Comparison of ENCODE assay signal across 38 cellular contexts in genomic region chr2:165022781-165023180, GRCh38.
"Had no signal": no experiment of that assay in that cellular context is flagged by ENCODE, and none has a peak within 500 bp of the region (broad histone marks: within the 10 kb centered on the region; RNA-seq: fewer than 3 reads in every experiment).

No MANE protein-coding gene starts in this region.

- H3K9me3 ChIP-seq: adrenal gland, ascending aorta, body of pancreas, breast epithelium had no signal

- H3K4me1 Mint-ChIP-seq: activated naive CD4-positive, alpha-beta T cell treated with anti-CD3 and anti-CD28 coated beads, Interleukin-2, amount 10 ng/mL, durations not matched to agents 7 days and 5 days; activated naive CD4-positive, alpha-beta T cell treated with anti-CD3 and anti-CD28 coated beads, Interleukin-2, amount 50 U/mL, for 24 hours; activated naive CD8-positive, alpha-beta T cell treated with anti-CD3 and anti-CD28 coated beads for 36 hours; activated naive CD8-positive, alpha-beta T cell treated with anti-CD3 and anti-CD28 coated beads, Interleukin-2, amount 10 ng/mL, durations not matched to agents 7 days and 5 days; activated naive CD8-positive, alpha-beta T cell treated with anti-CD3 and anti-CD28 coated beads, Interleukin-2, amount 50 U/mL, for 24 hours; activated T-helper 17 cell treated with anti-CD3 and anti-CD28 coated beads, Interleukin-2, amount 50 U/mL, for 72 hours; central memory CD8-positive, alpha-beta T cell had no signal

- H3K27ac Mint-ChIP-seq: activated naive CD4-positive, alpha-beta T cell treated with anti-CD3 and anti-CD28 coated beads for 36 hours; activated naive CD4-positive, alpha-beta T cell treated with anti-CD3 and anti-CD28 coated beads, Interleukin-2, amount 10 ng/mL, durations not matched to agents 7 days and 5 days; activated naive CD4-positive, alpha-beta T cell treated with anti-CD3 and anti-CD28 coated beads, Interleukin-2, amount 50 U/mL, for 24 hours; activated naive CD4-positive, alpha-beta T cell treated with anti-CD3 and anti-CD28 coated beads, Interleukin-2, amount 50 U/mL, for 72 hours; activated naive CD8-positive, alpha-beta T cell; activated naive CD8-positive, alpha-beta T cell treated with anti-CD3 and anti-CD28 coated beads for 36 hours; activated naive CD8-positive, alpha-beta T cell treated with anti-CD3 and anti-CD28 coated beads, Interleukin-2, amount 10 ng/mL, durations not matched to agents 7 days and 5 days; activated naive CD8-positive, alpha-beta T cell treated with anti-CD3 and anti-CD28 coated beads, Interleukin-2, amount 50 U/mL, for 24 hours; activated T-cell treated with anti-CD3 and anti-CD28 coated beads, Interleukin-2, amount 50 U/mL, for 24 hours; activated T-cell treated with anti-CD3 and anti-CD28 coated beads, Interleukin-2, amount 50 U/mL, for 72 hours; activated T-helper 1 cell treated with anti-CD3 and anti-CD28 coated beads, Interleukin-12 subunit alpha, Interleukin-12 subunit beta, Interleukin-2, Interleukin-4 antibody, amounts not matched to agents 30 ng/mL and 10 ng/mL and 1 ng/mL, durations not matched to agents 14 hours and 24 hours and 36 hours; activated T-helper 17 cell treated with anti-CD3 and anti-CD28 coated beads, Interleukin-2, amount 50 U/mL, for 72 hours; activated T-helper 2 cell treated with anti-CD3 and anti-CD28 coated beads, Interferon-gamma antibody, Interleukin-2, Interleukin-4, amounts not matched to agents 10 μg/mL and 5 μg/mL and 100 μg/mL, durations not matched to agents 14 hours and 24 hours and 36 hours had no signal

- DNase-seq: activated effector memory CD4-positive, alpha-beta T cell treated with anti-CD3 and anti-CD28 coated beads, Interleukin-2, amount 50 U/mL, for 16 hours; activated effector memory CD4-positive, alpha-beta T cell treated with Interleukin-2 at 50 U/mL for 16 hours; activated gamma-delta T cell; activated gamma-delta T cell treated with Interleukin-2 at 50 U/mL for 16 hours; activated naive CD4-positive, alpha-beta T cell; activated naive CD4-positive, alpha-beta T cell treated with anti-CD3 and anti-CD28 coated beads for 36 hours; activated naive CD4-positive, alpha-beta T cell treated with anti-CD3 and anti-CD28 coated beads, Interleukin-2, amount 10 ng/mL, durations not matched to agents 7 days and 5 days; activated naive CD4-positive, alpha-beta T cell treated with anti-CD3 and anti-CD28 coated beads, Interleukin-2, amount 50 U/mL, for 16 hours; activated naive CD4-positive, alpha-beta T cell treated with Interleukin-2 at 50 U/mL for 16 hours; activated naive CD8-positive, alpha-beta T cell treated with anti-CD3 and anti-CD28 coated beads for 36 hours; activated naive CD8-positive, alpha-beta T cell treated with anti-CD3 and anti-CD28 coated beads, Interleukin-2, amount 10 ng/mL, durations not matched to agents 7 days and 5 days; activated naive CD8-positive, alpha-beta T cell treated with anti-CD3 and anti-CD28 coated beads, Interleukin-2, amount 50 U/mL, for 24 hours; activated T-cell treated with anti-CD3 and anti-CD28 coated beads, Interleukin-2, amount 50 U/mL, for 1 hour; activated T-cell treated with anti-CD3 and anti-CD28 coated beads, Interleukin-2, amount 50 U/mL, for 24 hours; activated T-cell treated with anti-CD3 and anti-CD28 coated beads, Interleukin-2, amount 50 U/mL, for 4 hours; activated T-cell treated with anti-CD3 and anti-CD28 coated beads, Interleukin-2, amount 50 U/mL, for 48 hours; activated T-cell treated with anti-CD3 and anti-CD28 coated beads, Interleukin-2, amount 50 U/mL, for 72 hours; adrenal gland; amniotic stem cell; amygdala; anterior cingulate cortex; aorta; body of pancreas; brain microvascular endothelial cell; caudate nucleus; central memory CD4-positive, alpha-beta T cell; cerebellar nuclear complex had no signal

- H3K9me3 Mint-ChIP-seq: activated naive CD4-positive, alpha-beta T cell treated with anti-CD3 and anti-CD28 coated beads for 36 hours; activated naive CD4-positive, alpha-beta T cell treated with anti-CD3 and anti-CD28 coated beads, Interleukin-2, amount 10 ng/mL, durations not matched to agents 7 days and 5 days; activated naive CD4-positive, alpha-beta T cell treated with anti-CD3 and anti-CD28 coated beads, Interleukin-2, amount 50 U/mL, for 24 hours; activated naive CD8-positive, alpha-beta T cell treated with anti-CD3 and anti-CD28 coated beads for 36 hours; activated naive CD8-positive, alpha-beta T cell treated with anti-CD3 and anti-CD28 coated beads, Interleukin-2, amount 10 ng/mL, durations not matched to agents 7 days and 5 days; activated naive CD8-positive, alpha-beta T cell treated with anti-CD3 and anti-CD28 coated beads, Interleukin-2, amount 50 U/mL, for 24 hours; activated T-cell treated with anti-CD3 and anti-CD28 coated beads, Interleukin-2, amount 50 U/mL, for 24 hours; activated T-helper 1 cell treated with anti-CD3 and anti-CD28 coated beads, Interleukin-12 subunit alpha, Interleukin-12 subunit beta, Interleukin-2, Interleukin-4 antibody, amounts not matched to agents 30 ng/mL and 10 ng/mL and 1 ng/mL, durations not matched to agents 14 hours and 24 hours and 36 hours; activated T-helper 17 cell treated with anti-CD3 and anti-CD28 coated beads, Interleukin-2, amount 50 U/mL, for 72 hours; activated T-helper 2 cell treated with anti-CD3 and anti-CD28 coated beads, Interferon-gamma antibody, Interleukin-2, Interleukin-4, amounts not matched to agents 10 μg/mL and 5 μg/mL and 100 μg/mL, durations not matched to agents 14 hours and 24 hours and 36 hours had no signal

- H3K4me1 ChIP-seq: adrenal gland, ascending aorta, body of pancreas, breast epithelium had no signal

- H3K27ac ChIP-seq: adrenal gland, ascending aorta, body of pancreas, brain microvascular endothelial cell, breast epithelium, cardiac muscle cell had no signal

- H3K4me3 ChIP-seq: adrenal gland, ascending aorta, body of pancreas, breast epithelium, cardiac muscle cell had no signal

- H3K36me3 Mint-ChIP-seq: activated naive CD4-positive, alpha-beta T cell treated with anti-CD3 and anti-CD28 coated beads, Interleukin-2, amount 10 ng/mL, durations not matched to agents 7 days and 5 days; activated naive CD4-positive, alpha-beta T cell treated with anti-CD3 and anti-CD28 coated beads, Interleukin-2, amount 50 U/mL, for 24 hours; activated naive CD8-positive, alpha-beta T cell; activated naive CD8-positive, alpha-beta T cell treated with anti-CD3 and anti-CD28 coated beads for 36 hours; activated naive CD8-positive, alpha-beta T cell treated with anti-CD3 and anti-CD28 coated beads, Interleukin-2, amount 10 ng/mL, durations not matched to agents 7 days and 5 days; brain had no signal

- H3K27me3 Mint-ChIP-seq: activated naive CD4-positive, alpha-beta T cell treated with anti-CD3 and anti-CD28 coated beads, Interleukin-2, amount 10 ng/mL, durations not matched to agents 7 days and 5 days; activated naive CD8-positive, alpha-beta T cell treated with anti-CD3 and anti-CD28 coated beads, Interleukin-2, amount 10 ng/mL, durations not matched to agents 7 days and 5 days; brain; central memory CD8-positive, alpha-beta T cell had no signal

- H3K27me3 ChIP-seq: adrenal gland, ascending aorta, body of pancreas, brain microvascular endothelial cell, breast epithelium, cardiac muscle cell had no signal

- H3K4me3 Mint-ChIP-seq: activated naive CD4-positive, alpha-beta T cell treated with anti-CD3 and anti-CD28 coated beads for 36 hours; activated naive CD4-positive, alpha-beta T cell treated with anti-CD3 and anti-CD28 coated beads, Interleukin-2, amount 10 ng/mL, durations not matched to agents 7 days and 5 days; activated naive CD4-positive, alpha-beta T cell treated with anti-CD3 and anti-CD28 coated beads, Interleukin-2, amount 50 U/mL, for 24 hours; activated naive CD8-positive, alpha-beta T cell; activated naive CD8-positive, alpha-beta T cell treated with anti-CD3 and anti-CD28 coated beads for 36 hours; activated naive CD8-positive, alpha-beta T cell treated with anti-CD3 and anti-CD28 coated beads, Interleukin-2, amount 10 ng/mL, durations not matched to agents 7 days and 5 days; activated naive CD8-positive, alpha-beta T cell treated with anti-CD3 and anti-CD28 coated beads, Interleukin-2, amount 50 U/mL, for 24 hours; activated T-cell treated with anti-CD3 and anti-CD28 coated beads, Interleukin-2, amount 50 U/mL, for 24 hours; activated T-cell treated with anti-CD3 and anti-CD28 coated beads, Interleukin-2, amount 50 U/mL, for 4 hours; activated T-cell treated with anti-CD3 and anti-CD28 coated beads, Interleukin-2, amount 50 U/mL, for 72 hours; activated T-helper 1 cell treated with anti-CD3 and anti-CD28 coated beads, Interleukin-12 subunit alpha, Interleukin-12 subunit beta, Interleukin-2, Interleukin-4 antibody, amounts not matched to agents 30 ng/mL and 10 ng/mL and 1 ng/mL, durations not matched to agents 14 hours and 24 hours and 36 hours; activated T-helper 17 cell treated with anti-CD3 and anti-CD28 coated beads, Interleukin-2, amount 50 U/mL, for 72 hours; brain; central memory CD8-positive, alpha-beta T cell had no signal

- H3K36me3 ChIP-seq: adrenal gland, ascending aorta, brain microvascular endothelial cell, breast epithelium, cardiac muscle cell had no signal

- ATAC-seq: activated naive CD4-positive, alpha-beta T cell treated with anti-CD3 and anti-CD28 coated beads, Interleukin-2, amount 50 U/mL, for 72 hours; activated naive CD8-positive, alpha-beta T cell treated with anti-CD3 and anti-CD28 coated beads, Interleukin-2, amount 50 U/mL, for 24 hours; activated T-cell treated with anti-CD3 and anti-CD28 coated beads, Interleukin-2, amount 50 U/mL, for 4 hours; activated T-cell treated with anti-CD3 and anti-CD28 coated beads, Interleukin-2, amount 50 U/mL, for 72 hours; activated T-helper 17 cell treated with anti-CD3 and anti-CD28 coated beads, Interleukin-2, amount 50 U/mL, for 72 hours; body of pancreas had no signal
